Comparison of ENCODE assay signal across 11 cellular contexts in genomic region chr17:44053130-44053872, GRCh38. TPM values are rescaled to one million over a fixed set of nuclear protein-coding genes. Genes with fewer than 3 reads are reported as not detected.
A peak's percentile ranks its signal among the peaks of the same experiment; 100 is the strongest.
DNase-seq lines count a peak whose midpoint lies in the region; ATAC-seq and TF ChIP-seq lines count a peak whose summit lies in the region.
"Had no signal": no experiment of that assay in that cellular context is flagged by ENCODE, and none has a peak within 500 bp of the region (broad histone marks: within the 10 kb centered on the region; RNA-seq: fewer than 3 reads in every experiment).

No MANE protein-coding gene starts in this region.

- H3K4me2 ChIP-seq in mammary epithelial cell (ENCODE audit: insufficient read depth, low read depth, low read length) (no peak overlapping the region), neuronal stem cell (ENCODE audit: insufficient read depth, low read length, poor library complexity, severe bottlenecking) (no peak overlapping the region)

- WGBS in mammary epithelial cell (ENCODE audit: low coverage, missing lambda C conversion rate), result 96% methylated on average over 3 of the region's 3 CpGs
- WGBS in stomach, 5 donors, result 18 to 44% (median 41%) methylated on average over 3 of the region's 3 CpGs
- WGBS in neuronal stem cell (ENCODE audit: extremely low coverage in 2 of 2, insufficient read length in 2 of 2, insufficient replicate concordance in 1 of 2), 2 donors, result no CpG with 5 or more reads among the region's 3 CpGs

- no peak overlapping the region for H4K91ac ChIP-seq in neuronal stem cell (ENCODE audit: low read depth, low read length, poor library complexity)

- H3K9me3 ChIP-seq in mammary epithelial cell (replicated peaks; ENCODE audit: insufficient read depth, low read length) (no peaks in the 10 kb centered on the region), SK-N-MC (ENCODE audit: low read depth, low read length) (no peaks in the 10 kb centered on the region), stomach (no peaks in the 10 kb centered on the region), neuronal stem cell (replicated peaks in 1 of 2; ENCODE audit: control insufficient read depth in 2 of 2, insufficient read depth in 1 of 2, low read depth in 1 of 2, low read length in 2 of 2) (no peaks in the 10 kb centered on the region), SJCRH30 (replicated peaks) (no peaks in the 10 kb centered on the region)

- H3K4me1 Mint-ChIP-seq in MCF 10A (ENCODE audit: insufficient read depth, unreplicated experiment), result no peaks in the 10 kb centered on the region

- H3K79me1 ChIP-seq in neuronal stem cell (ENCODE audit: low read depth, low read length), result peaks cover 3% of the 10 kb centered on the region

- H3K9ac ChIP-seq in mammary epithelial cell (ENCODE audit: insufficient read depth, low read length), result no peak overlapping the region
- no peak overlapping the region for H3K9ac ChIP-seq in SK-N-MC (ENCODE audit: insufficient read length)
- no peak overlapping the region for H3K9ac ChIP-seq in neuronal stem cell (ENCODE audit: low read depth, low read length, poor library complexity)

- H3K4me1 ChIP-seq in mammary epithelial cell (ENCODE audit: insufficient read depth, low read length), result no peaks in the 10 kb centered on the region
- H3K4me1 ChIP-seq in stomach, result peaks cover 5 to 24% (median 18%) of the 10 kb centered on the region in 4 donors
- no peaks in the 10 kb centered on the region for H3K4me1 ChIP-seq in neuronal stem cell (ENCODE audit: control insufficient read depth in 2 of 2, insufficient read depth in 1 of 2, low read depth in 1 of 2, low read length in 2 of 2)
- peaks cover 12% of the 10 kb centered on the region for H3K4me1 ChIP-seq in SJCRH30

- peak overlapping the region; percentile 65 for H3K27ac Mint-ChIP-seq in MCF 10A (ENCODE audit: low read depth, unreplicated experiment)
- H3K27ac Mint-ChIP-seq: activated naive CD4-positive, alpha-beta T cell treated with anti-CD3 and anti-CD28 coated beads, Interleukin-2, amount 50 U/mL, for 24 hours had no signal

- H3K79me2 ChIP-seq in mammary epithelial cell (ENCODE audit: insufficient read depth, low read length), result peaks cover 90% of the 10 kb centered on the region

- peaks cover 33% of the 10 kb centered on the region for H3K36me3 ChIP-seq in mammary epithelial cell (ENCODE audit: insufficient read depth, low read length)
- peaks cover 77% of the 10 kb centered on the region for H3K36me3 ChIP-seq in SK-N-MC (ENCODE audit: insufficient read depth, low read length)
- H3K36me3 ChIP-seq in stomach, result peaks cover 40 to 92% (median 86%) of the 10 kb centered on the region in 4 donors
- peaks cover 40 to 91% of the 10 kb centered on the region in 2 donors for H3K36me3 ChIP-seq in neuronal stem cell (replicated peaks in 1 of 2; ENCODE audit: control insufficient read depth in 2 of 2, insufficient read depth in 2 of 2, low read length in 2 of 2)
- H3K36me3 ChIP-seq in SJCRH30, result peaks cover 58% of the 10 kb centered on the region

- no peaks in the 10 kb centered on the region for H3K27me3 Mint-ChIP-seq in MCF 10A (ENCODE audit: insufficient read depth, unreplicated experiment)
- H3K27me3 Mint-ChIP-seq: activated naive CD4-positive, alpha-beta T cell treated with anti-CD3 and anti-CD28 coated beads, Interleukin-2, amount 50 U/mL, for 24 hours had no signal

- H2AK5ac ChIP-seq in neuronal stem cell (ENCODE audit: low read depth, low read length), result no peak overlapping the region

- no peak overlapping the region for H2BK15ac ChIP-seq in neuronal stem cell (ENCODE audit: low read length)

- no peak overlapping the region for H3K14ac ChIP-seq in neuronal stem cell (ENCODE audit: low read length)

- dilution Hi-C loops in mammary epithelial cell (cut with HindIII; ENCODE audit: low sequenced_read_pairs), result loop anchor here (5.0 kb wide), 1 partner anchor 44 kb away; no protein-coding TSS in a partner anchor

- no TSS peak for BruUV-seq in MCF 10A (replicated peaks; lab: Mats Ljungman, UMichigan)
- BruUV-seq in mammary epithelial cell (replicated peaks; lab: Mats Ljungman, UMichigan), result no TSS peak

- intact Hi-C loops in MCF 10A (cut with micrococcal nuclease) (no loop called here), mammary epithelial cell (cut with micrococcal nuclease) (no loop called here), left cardiac atrium (cut with DNase I) (no loop called here), stomach (cut with DNase I; ENCODE audit: low total_unique reads) (no loop called here)

- TF ChIP-seq CTCF in MCF 10A (IDR thresholded peaks at IDR 0.05; ENCODE audit: unreplicated experiment) (no peak), mammary epithelial cell (conservative IDR thresholded peaks at IDR 0.05 in 1 of 2, IDR thresholded peaks at IDR 0.05 in 1 of 2; ENCODE audit: extremely low read depth in 1 of 2, insufficient read depth in 1 of 2, low read depth in 1 of 2, low read length in 2 of 2) (no peak), stomach (IDR thresholded peaks at IDR 0.05) (no peak)

- TF ChIP-seq EP300 in stomach (IDR thresholded peaks at IDR 0.05), result no peak

- H2AFZ ChIP-seq in mammary epithelial cell (ENCODE audit: low read depth, low read length) (no peak overlapping the region), neuronal stem cell (ENCODE audit: low read length) (no peak overlapping the region)

- no peak overlapping the region for H3K4ac ChIP-seq in neuronal stem cell (ENCODE audit: low read length)

- H2BK12ac ChIP-seq in neuronal stem cell (ENCODE audit: low read length), result no peak overlapping the region

- H3K36me3 Mint-ChIP-seq in MCF 10A (ENCODE audit: insufficient read depth, unreplicated experiment), result peaks cover 82% of the 10 kb centered on the region

- H4K20me1 ChIP-seq in mammary epithelial cell (ENCODE audit: insufficient read depth, low read length), result peaks cover 2% of the 10 kb centered on the region

- H3K27ac ChIP-seq in mammary epithelial cell (ENCODE audit: insufficient read depth, low read depth, low read length), result no peak overlapping the region
- peak overlapping the region; percentile 19 for H3K27ac ChIP-seq in SK-N-MC
- H3K27ac ChIP-seq in stomach, result peak overlapping the region in 1 of 5 donors; percentile 11
- H3K27ac ChIP-seq in neuronal stem cell (replicated peaks; ENCODE audit: low read length), result no peak overlapping the region
- no peak overlapping the region for H3K27ac ChIP-seq in SJCRH30

- no peak for TF ChIP-seq POLR2A in stomach (IDR thresholded peaks at IDR 0.05)

- H3K4me3 Mint-ChIP-seq in MCF 10A (ENCODE audit: unreplicated experiment), result no peak overlapping the region
- H3K4me3 Mint-ChIP-seq: activated naive CD4-positive, alpha-beta T cell treated with anti-CD3 and anti-CD28 coated beads, Interleukin-2, amount 50 U/mL, for 24 hours; HFFc6 had no signal

- H4K8ac ChIP-seq in neuronal stem cell (ENCODE audit: low read depth, low read length), result no peak overlapping the region

- H2BK5ac ChIP-seq in neuronal stem cell (ENCODE audit: low read length), result no peak overlapping the region

- POLR2A ChIA-PET in MCF 10A (lab: Yijun Ruan, JAX), result interaction anchor here (0.6 kb wide), 1 partner anchor 448 kb away, joined by 3 read pairs; no protein-coding TSS in a partner anchor

- H3K27me3 ChIP-seq in mammary epithelial cell (ENCODE audit: insufficient read depth, low read length) (no peaks in the 10 kb centered on the region), stomach (no peaks in the 10 kb centered on the region), neuronal stem cell (ENCODE audit: control insufficient read depth in 3 of 3, insufficient read depth in 3 of 3, low read depth in 1 of 3, low read length in 3 of 3) (no peaks in the 10 kb centered on the region), SJCRH30 (no peaks in the 10 kb centered on the region)

- no peak overlapping the region for H2BK120ac ChIP-seq in neuronal stem cell (ENCODE audit: low read depth, low read length)

- no peak overlapping the region for H3K18ac ChIP-seq in neuronal stem cell (ENCODE audit: low read length)

- H3K4me3 ChIP-seq in mammary epithelial cell (replicated peaks in 1 of 3; ENCODE audit: insufficient read depth in 1 of 3, low read depth in 2 of 3, low read length in 3 of 3) (no peak overlapping the region), SK-N-MC (no peak overlapping the region), stomach (no peak overlapping the region), neuronal stem cell (ENCODE audit: low read length in 2 of 2) (no peak overlapping the region), SJCRH30 (no peak overlapping the region)

- no peaks in the 10 kb centered on the region for H3K9me3 Mint-ChIP-seq in MCF 10A (ENCODE audit: unreplicated experiment)
- H3K9me3 Mint-ChIP-seq: activated naive CD4-positive, alpha-beta T cell treated with anti-CD3 and anti-CD28 coated beads, Interleukin-2, amount 50 U/mL, for 24 hours; HFFc6 had no signal

- in situ Hi-C loops in mammary epithelial cell (cut with MboI; ENCODE audit: low sequenced_read_pairs in 2 of 2), result no loop called here

- CTCF ChIA-PET in MCF 10A (lab: Yijun Ruan, JAX), result no interaction called here
- CTCF ChIA-PET in mammary epithelial cell (lab: Charles Lee; ENCODE audit: low non-redundant PET), result no interaction called here

- no peak for DNase-seq in MCF 10A (ENCODE audit: unreplicated experiment)
- no peak for DNase-seq in mammary epithelial cell
- DNase-seq in SK-N-MC (ENCODE audit: low read depth, low spot score), result no peak
- no peak for DNase-seq in left cardiac atrium
- DNase-seq in stomach, result peak; percentile 49
- DNase-seq in neuronal stem cell (ENCODE audit: low spot score), result no peak
- DNase-seq in SJCRH30, result no peak
- DNase-seq in stimulated activated CD4-positive, alpha-beta T cell treated with anti-CD3 and anti-CD28 coated beads, Interleukin-1b, Interleukin-23, amount 100 ng/mL, for 48 hours, result no peak
- DNase-seq: HFFc6, NCI-H2107 had no signal

- no peak overlapping the region for H3K23ac ChIP-seq in neuronal stem cell (ENCODE audit: low read depth, low read length, poor library complexity)

- peak; percentile 64 to 70 for ATAC-seq in left cardiac atrium

RNA-seq across cellular contexts. Expression of gene LSM12, which starts 13.2 kb away (rescaled TPM):
- 87.9 and 101 TPM in 2 replicates for total RNA-seq in MCF 10A (2022)
- 10 to 100 TPM; 51.2 to 79.2 TPM for total RNA-seq in mammary epithelial cell
- 62.2 TPM for polyA plus RNA-seq in mammary epithelial cell
- 112 TPM for polyA minus RNA-seq in mammary epithelial cell
- total RNA-seq in left cardiac atrium, result 10 to 100 TPM; 39.4 to 57.5 TPM
- 10 to 100 TPM; 19.8 to 34.5 (median 30.4) TPM for total RNA-seq in stomach
- polyA plus RNA-seq in stomach, result 10 to 100 TPM; 25.4 to 30.7 (median 29.9) TPM
- 88.7 TPM for polyA plus RNA-seq in neuronal stem cell (2013, experiment 1 of 2)
- 90.7 TPM for polyA plus RNA-seq in neuronal stem cell (2013, experiment 2 of 2)
- 90.8 and 95.6 TPM in 2 replicates for total RNA-seq in SJCRH30 (2014; rRNA removed; shearing (Covaris generic))

RNA-seq across cellular contexts. Expression of gene G6PC3, which starts 17.2 kb away (rescaled TPM):
- 70.6 and 89.4 TPM in 2 replicates for total RNA-seq in MCF 10A (2022)
- 10 to 100 TPM; 20.5 to 70.7 TPM for total RNA-seq in mammary epithelial cell
- polyA plus RNA-seq in mammary epithelial cell, result 134 TPM
- polyA minus RNA-seq in mammary epithelial cell, result 134 TPM
- 10 to 100 TPM; 32.9 to 44.4 TPM for total RNA-seq in left cardiac atrium
- 100 to 1,000 TPM in 1 of 5 donors, 10 to 100 TPM in 4; 10.5 to 132 (median 36.2) TPM for total RNA-seq in stomach
- polyA plus RNA-seq in stomach, result 10 to 100 TPM; 16.8 to 52.0 (median 44.1) TPM
- polyA plus RNA-seq in neuronal stem cell (2013, experiment 1 of 2), result 126 TPM
- 131 TPM for polyA plus RNA-seq in neuronal stem cell (2013, experiment 2 of 2)
- 34.6 and 37.3 TPM in 2 replicates for total RNA-seq in SJCRH30 (2014; rRNA removed; shearing (Covaris generic))

RNA-seq across cellular contexts. Expression of gene TMEM101, which starts 38.5 kb away (rescaled TPM):
- 25.6 and 26.1 TPM in 2 replicates for total RNA-seq in MCF 10A (2022)
- 10 to 100 TPM; 24.4 to 39.0 TPM for total RNA-seq in mammary epithelial cell
- 34.5 TPM for polyA plus RNA-seq in mammary epithelial cell
- polyA minus RNA-seq in mammary epithelial cell, result 18.8 TPM
- total RNA-seq in left cardiac atrium, result 10 to 100 TPM; 16.1 to 17.5 TPM
- total RNA-seq in stomach, result 10 to 100 TPM in 4 of 5 donors, 1 to 10 TPM in 1; 1.8 to 41.9 (median 17.7) TPM
- 10 to 100 TPM; 29.6 to 40.8 (median 38.0) TPM for polyA plus RNA-seq in stomach
- 24.5 TPM for polyA plus RNA-seq in neuronal stem cell (2013, experiment 1 of 2)
- polyA plus RNA-seq in neuronal stem cell (2013, experiment 2 of 2), result 24.9 TPM
- 35.3 and 39.8 TPM in 2 replicates for total RNA-seq in SJCRH30 (2014; rRNA removed; shearing (Covaris generic))

RNA-seq across cellular contexts. Expression of gene NAGS, which starts 48.9 kb away (rescaled TPM):
- 0.88 and 1.6 TPM in 2 replicates for total RNA-seq in MCF 10A (2022)
- 1 to 10 TPM; 1.3 to 2.2 TPM for total RNA-seq in mammary epithelial cell
- 2.0 TPM for polyA plus RNA-seq in mammary epithelial cell
- polyA minus RNA-seq in mammary epithelial cell, result 0.83 TPM
- total RNA-seq in left cardiac atrium, result 1 to 10 TPM; 1.3 to 1.4 TPM
- total RNA-seq in stomach, result 1 to 10 TPM in 1 of 5 donors, under 1 TPM in 2, not detected in 2; 0.29 to 1.5 (median 0.58) TPM
- polyA plus RNA-seq in stomach, result 1 to 10 TPM in 2 of 3 donors, under 1 TPM in 1; 0.61 to 1.4 (median 1.2) TPM
- 1.6 TPM for polyA plus RNA-seq in neuronal stem cell (2013, experiment 1 of 2)
- polyA plus RNA-seq in neuronal stem cell (2013, experiment 2 of 2), result 1.4 TPM
- total RNA-seq in SJCRH30 (2014; rRNA removed; shearing (Covaris generic)), result 1.9 and 2.4 TPM in 2 replicates
